16 cellular contexts compared by ENCODE assay signal in the genomic region with DNA sequence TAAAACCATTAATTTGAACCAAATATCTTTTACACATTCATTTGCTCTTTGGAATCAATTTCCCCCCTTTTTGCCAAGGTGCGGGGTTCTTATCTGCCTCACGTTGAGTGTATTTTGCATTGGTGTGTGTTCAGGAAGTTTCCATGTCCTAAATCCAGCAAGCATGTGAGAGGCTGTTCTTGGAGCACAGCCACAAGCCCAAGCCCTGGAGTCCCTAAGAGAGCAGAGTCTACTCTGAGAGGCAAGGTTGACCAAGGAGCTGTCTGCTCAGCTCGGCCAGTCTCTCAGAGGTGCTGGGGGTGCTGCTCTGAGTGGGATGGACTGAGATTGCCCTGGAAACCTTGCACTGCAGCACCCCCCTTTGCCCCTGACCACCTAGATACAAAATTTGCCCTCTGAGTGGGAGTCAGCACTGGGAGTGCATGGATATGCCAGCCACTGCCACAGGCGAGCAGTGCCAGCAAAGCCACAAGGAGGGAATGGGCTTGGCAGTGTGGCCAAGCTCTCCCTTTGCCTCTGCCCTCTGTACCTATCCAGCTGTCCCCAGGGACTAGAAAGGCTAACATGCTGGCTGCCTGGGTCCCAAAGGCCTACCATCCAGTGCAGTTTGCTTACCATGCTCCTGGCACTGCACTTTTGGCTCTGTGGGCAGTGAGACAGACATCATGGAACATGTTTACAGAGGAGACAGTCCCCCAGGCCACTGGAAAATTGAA. TPM values are rescaled to one million over a fixed set of nuclear protein-coding genes. Genes with fewer than 3 reads are reported as not detected.
DNase-seq lines count a peak whose midpoint lies in the region; ATAC-seq and TF ChIP-seq lines count a peak whose summit lies in the region.
"Had no signal": no experiment of that assay in that cellular context is flagged by ENCODE, and none has a peak within 500 bp of the region (broad histone marks: within the 10 kb centered on the region; RNA-seq: fewer than 3 reads in every experiment).

No MANE protein-coding gene starts in this region.

- peak overlapping the region; percentile 10 for H3K27ac Mint-ChIP-seq in activated CD4-positive, alpha-beta T cell treated with anti-CD3 and anti-CD28 coated beads for 36 hours

- WGBS in lung, 2 donors: 66 to 83% methylated on average over 4 of the region's 4 CpGs

- peaks cover 0 to 3% of the 10 kb centered on the region in 2 donors for H3K9me3 ChIP-seq in lung (ENCODE audit: control insufficient read depth in 2 of 2, insufficient read depth in 1 of 2, low read length in 1 of 2)
- no peaks in the 10 kb centered on the region for H3K9me3 ChIP-seq in thoracic aorta
- H3K9me3 ChIP-seq: spleen, upper lobe of left lung had no signal

- ATAC-seq in activated CD4-positive, alpha-beta T cell treated with anti-CD3 and anti-CD28 coated beads for 36 hours: peak; percentile 21
- no peak for ATAC-seq in lung (ENCODE audit: insufficient read depth, low FRiP score)
- ATAC-seq in thoracic aorta (ENCODE audit: insufficient number of reproducible peaks, low FRiP score, low read depth): no peak

- POLR2A ChIA-PET in activated CD4-positive, alpha-beta T cell treated with anti-CD3 and anti-CD28 coated beads for 36 hours (lab: Charles Lee): interaction anchor here (0.6 kb wide), 1 partner anchor 18 kb away, joined by 6 read pairs; no protein-coding TSS in a partner anchor

- intact Hi-C loops in activated CD4-positive, alpha-beta T cell treated with anti-CD3 and anti-CD28 coated beads for 36 hours (cut with DNase I, micrococcal nuclease): no loop called here

- TF ChIP-seq CTCF in coronary artery (IDR thresholded peaks at IDR 0.05) (no peak), lung (IDR thresholded peaks at IDR 0.05; ENCODE audit: control extremely low read depth, extremely low read depth) (no peak), thoracic aorta (IDR thresholded peaks at IDR 0.05) (no peak)

- peaks cover 0 to 3% of the 10 kb centered on the region in 2 donors for H3K4me1 ChIP-seq in lung (ENCODE audit: control insufficient read depth in 2 of 2, insufficient read depth in 2 of 2, low read length in 2 of 2)
- H3K4me1 ChIP-seq in thoracic aorta (ENCODE audit: control insufficient read depth in 1 of 2, low read depth in 2 of 2): peaks cover 6 to 19% of the 10 kb centered on the region in 2 donors

- CTCF ChIA-PET in activated CD4-positive, alpha-beta T cell treated with anti-CD3 and anti-CD28 coated beads for 36 hours (lab: Charles Lee): no interaction called here

- H3K27ac ChIP-seq in coronary artery (peak overlapping the region; percentile 33 to 65), lung (ENCODE audit: low read depth in 1 of 2, low read length in 1 of 2) (no peak overlapping the region), thoracic aorta (peak overlapping the region; percentile 49 to 51)

- peaks cover 39% of the 10 kb centered on the region for H3K36me3 Mint-ChIP-seq in activated CD4-positive, alpha-beta T cell treated with anti-CD3 and anti-CD28 coated beads for 36 hours (ENCODE audit: low read depth)

- no peaks in the 10 kb centered on the region for H3K4me1 Mint-ChIP-seq in activated CD4-positive, alpha-beta T cell treated with anti-CD3 and anti-CD28 coated beads for 36 hours
- H3K4me1 Mint-ChIP-seq: nephron had no signal

- H3K9me3 Mint-ChIP-seq in activated CD4-positive, alpha-beta T cell treated with anti-CD3 and anti-CD28 coated beads for 36 hours (ENCODE audit: low read depth): no peaks in the 10 kb centered on the region
- H3K9me3 Mint-ChIP-seq: nephron had no signal

- H3K36me3 ChIP-seq in lung (ENCODE audit: control insufficient read depth in 2 of 2, insufficient read depth in 2 of 2, low read length in 2 of 2) (peaks cover 19 to 47% of the 10 kb centered on the region in 2 donors), thoracic aorta (peaks cover 32% of the 10 kb centered on the region)

- no peak overlapping the region for H3K4me3 ChIP-seq in coronary artery
- H3K4me3 ChIP-seq in lung: no peak overlapping the region
- H3K4me3 ChIP-seq in thoracic aorta: no peak overlapping the region
- H3K4me3 ChIP-seq: spleen, upper lobe of left lung had no signal

- no peak overlapping the region for H3K4me3 Mint-ChIP-seq in activated CD4-positive, alpha-beta T cell treated with anti-CD3 and anti-CD28 coated beads for 36 hours
- H3K4me3 Mint-ChIP-seq: nephron had no signal

- H3K27me3 ChIP-seq in lung (ENCODE audit: control insufficient read depth, insufficient read depth) (no peaks in the 10 kb centered on the region), thoracic aorta (replicated peaks; ENCODE audit: insufficient read depth) (no peaks in the 10 kb centered on the region)
- H3K27me3 ChIP-seq: spleen, upper lobe of left lung had no signal

- DNase-seq in activated CD4-positive, alpha-beta T cell treated with anti-CD3 and anti-CD28 coated beads for 36 hours: no peak
- DNase-seq in activated CD4-positive, alpha-beta T cell treated with anti-CD3 and anti-CD28 coated beads, Interleukin-2, amount 50 U/mL, for 1 hour: no peak
- no peak for DNase-seq in coronary artery (ENCODE audit: low spot score)
- peak; percentile 29 for DNase-seq in lung (ENCODE audit: low spot score)
- DNase-seq in thoracic aorta (ENCODE audit: low spot score): no peak
- DNase-seq in AG20443 (ENCODE audit: low spot score): no peak
- no peak for DNase-seq in GF-D8 (lab: John Stamatoyannopoulos, UW)
- no peak for DNase-seq in germinal center (ENCODE audit: low spot score)
- DNase-seq: 8988T; activated CD4-positive, alpha-beta T cell treated with anti-CD3 and anti-CD28 coated beads, Interleukin-2, amount 50 U/mL, for 48 hours; activated naive CD4-positive, alpha-beta T cell treated with Interleukin-2 at 50 U/mL for 16 hours; NCI-H2171; spleen; T-helper 1 cell had no signal

- no peaks in the 10 kb centered on the region for H3K27me3 Mint-ChIP-seq in activated CD4-positive, alpha-beta T cell treated with anti-CD3 and anti-CD28 coated beads for 36 hours

RNA-seq across cellular contexts. Expression of gene FAM193A, which starts 20.5 kb away (rescaled TPM):
- 10 to 100 TPM; 22.1 to 30.1 TPM for total RNA-seq in activated CD4-positive, alpha-beta T cell treated with anti-CD3 and anti-CD28 coated beads for 36 hours
- total RNA-seq in lung (10 to 100 TPM; 24.1 to 33.2 TPM), thoracic aorta (10 to 100 TPM; 22.3 to 42.9 TPM)
- 10 to 100 TPM in 1 of 2 donors, 1 to 10 TPM in 1; 9.7 to 10.8 TPM for polyA plus RNA-seq in lung

RNA-seq across cellular contexts. Expression of gene RNF4, which starts 47.1 kb away (rescaled TPM):
- total RNA-seq in activated CD4-positive, alpha-beta T cell treated with anti-CD3 and anti-CD28 coated beads for 36 hours: 10 to 100 TPM; 87.5 to 94.1 TPM
- total RNA-seq in lung (10 to 100 TPM; 49.2 to 54.7 TPM), thoracic aorta (10 to 100 TPM; 29.8 to 83.1 TPM)
- polyA plus RNA-seq in lung: 10 to 100 TPM; 14.8 to 33.0 TPM

Comparison
In these comparisons a context has a peak if more than half of its experiments do, and no peak if none do; other contexts are left out.
1. H3K27ac ChIP-seq: peak in coronary artery (2 of 2) and thoracic aorta (2 of 2); none in lung (0 of 2).